In the genomic region with DNA sequence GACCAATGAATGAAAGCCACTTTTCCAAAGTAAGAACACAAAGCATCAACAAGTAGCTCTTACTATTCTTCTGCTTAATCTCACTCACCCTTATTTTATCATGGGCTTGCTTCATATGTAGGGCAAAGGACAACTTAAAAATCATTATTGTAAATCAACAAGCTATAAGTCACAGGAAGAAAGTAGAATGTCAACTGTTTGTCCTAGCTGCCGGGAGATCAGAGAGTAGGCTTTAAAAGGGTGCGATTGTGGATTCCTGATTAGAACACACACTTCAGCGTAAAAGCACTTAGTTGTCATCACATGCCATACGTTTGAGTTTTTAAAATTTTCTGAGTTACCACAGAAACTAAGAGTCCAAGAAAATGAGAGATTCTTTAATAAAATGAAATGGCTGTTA, we compare ENCODE assay signal across 23 cellular contexts. TPM values are rescaled to one million over a fixed set of nuclear protein-coding genes. Genes with fewer than 3 reads are reported as not detected.
DNase-seq lines count a peak whose midpoint lies in the region; ATAC-seq, FAIRE-seq and TF ChIP-seq lines count a peak whose summit lies in the region.
"Had no signal": no experiment of that assay in that cellular context is flagged by ENCODE, and none has a peak within 500 bp of the region (broad histone marks: within the 10 kb centered on the region; RNA-seq: fewer than 3 reads in every experiment).

No MANE protein-coding gene starts in this region.

- intact Hi-C loops in left ventricle myocardium superior (cut with micrococcal nuclease) (no loop called here), endothelial cell of umbilical vein (cut with micrococcal nuclease) (loop anchor here (2.0 kb wide), 2 partner anchors 23 to 29 kb away; no protein-coding TSS in a partner anchor), upper lobe of right lung (cut with DNase I) (no loop called here)
- intact Hi-C loops in activated CD8-positive, alpha-beta T cell treated with anti-CD3 and anti-CD28 coated beads for 36 hours (cut with micrococcal nuclease), result no loop called here

- peaks cover 57% of the 10 kb centered on the region for H3K4me1 Mint-ChIP-seq in nephron
- H3K4me1 Mint-ChIP-seq in activated CD8-positive, alpha-beta T cell treated with anti-CD3 and anti-CD28 coated beads for 36 hours (ENCODE audit: low read depth), result peaks cover 5% of the 10 kb centered on the region

- POLR2A ChIA-PET in endothelial cell of umbilical vein (lab: Charles Lee), result no interaction called here
- POLR2A ChIA-PET in activated CD8-positive, alpha-beta T cell treated with anti-CD3 and anti-CD28 coated beads for 36 hours (lab: Charles Lee), result no interaction called here

- no peak for ATAC-seq in left ventricle myocardium superior
- ATAC-seq in upper lobe of right lung, result no peak
- ATAC-seq in activated CD8-positive, alpha-beta T cell treated with anti-CD3 and anti-CD28 coated beads for 36 hours, result no peak
- ATAC-seq: A549, mucosa of descending colon, pancreas had no signal

- H3K4me1 ChIP-seq in right atrium auricular region, result peaks cover 0 to 48% of the 10 kb centered on the region in 2 donors
- peaks cover 61% of the 10 kb centered on the region for H3K4me1 ChIP-seq in endothelial cell of umbilical vein (ENCODE audit: control insufficient read depth, extremely low read depth, insufficient read depth, low read length)
- peaks cover 47% of the 10 kb centered on the region for H3K4me1 ChIP-seq in upper lobe of right lung
- peaks cover 30% of the 10 kb centered on the region for H3K4me1 ChIP-seq in suprapubic skin

- peak overlapping the region in 2 of 3 experiments; percentile 79 to 84 for H3K4me3 Mint-ChIP-seq in nephron
- no peak overlapping the region for H3K4me3 Mint-ChIP-seq in activated CD8-positive, alpha-beta T cell treated with anti-CD3 and anti-CD28 coated beads for 36 hours
- H3K4me3 Mint-ChIP-seq: CD14-positive monocyte, immature natural killer cell had no signal

- H3K79me2 ChIP-seq in endothelial cell of umbilical vein (ENCODE audit: control insufficient read depth, insufficient read depth, low read length), result peaks cover 81% of the 10 kb centered on the region

- H3K27ac Mint-ChIP-seq in nephron, result peak overlapping the region in 2 of 3 experiments; percentile 26 to 66
- no peak overlapping the region for H3K27ac Mint-ChIP-seq in activated CD8-positive, alpha-beta T cell treated with anti-CD3 and anti-CD28 coated beads for 36 hours
- H3K27ac Mint-ChIP-seq: CD14-positive monocyte, immature natural killer cell had no signal

- TF ChIP-seq POLR2A in endothelial cell of umbilical vein (IDR thresholded peaks at IDR 0.05; ENCODE audit: low read depth, low read length) (no peak), suprapubic skin (IDR thresholded peaks at IDR 0.05) (no peak)

- H3K27me3 Mint-ChIP-seq in nephron (ENCODE audit: low read depth), result no peaks in the 10 kb centered on the region
- H3K27me3 Mint-ChIP-seq in activated CD8-positive, alpha-beta T cell treated with anti-CD3 and anti-CD28 coated beads for 36 hours, result peaks cover 9% of the 10 kb centered on the region

- H3K4me3 ChIP-seq in right atrium auricular region, result peak overlapping the region; percentile 43 to 48
- peak overlapping the region; percentile 7 to 76 (median 10) for H3K4me3 ChIP-seq in endothelial cell of umbilical vein (replicated peaks in 1 of 3; ENCODE audit: insufficient read depth in 1 of 3, low read depth in 1 of 3, low read length in 3 of 3)
- H3K4me3 ChIP-seq in upper lobe of right lung, result peak overlapping the region; percentile 50
- no peak overlapping the region for H3K4me3 ChIP-seq in suprapubic skin
- H3K4me3 ChIP-seq: A549, colonic mucosa, mucosa of descending colon, SJCRH30 had no signal

- H3K27ac ChIP-seq in right atrium auricular region (peak overlapping the region; percentile 72 to 86), endothelial cell of umbilical vein (ENCODE audit: insufficient read depth, low read depth, low read length) (no peak overlapping the region), upper lobe of right lung (peak overlapping the region; percentile 71), suprapubic skin (no peak overlapping the region)
- H3K27ac ChIP-seq: A549, colonic mucosa, KMS-11, SJCRH30 had no signal

- CTCF ChIA-PET in endothelial cell of umbilical vein (lab: Charles Lee), result interaction anchor here (0.8 to 1.5 kb wide), 5 partner anchors 16 to 26 kb away, joined by 3 to 7 read pairs (median 5); no protein-coding TSS in a partner anchor
- CTCF ChIA-PET in activated CD8-positive, alpha-beta T cell treated with anti-CD3 and anti-CD28 coated beads for 36 hours (lab: Charles Lee), result interaction anchor here (1.0 to 1.2 kb wide), 3 partner anchors 16 to 35 kb away, joined by 3 to 5 read pairs (median 3); no protein-coding TSS in a partner anchor

- H3K36me3 ChIP-seq in right atrium auricular region, result no peaks in the 10 kb centered on the region
- H3K36me3 ChIP-seq in endothelial cell of umbilical vein (ENCODE audit: control insufficient read depth in 2 of 2, extremely low read depth in 1 of 2, insufficient read depth in 2 of 2, low read length in 2 of 2), result no peaks in the 10 kb centered on the region
- H3K36me3 ChIP-seq in upper lobe of right lung, result no peaks in the 10 kb centered on the region
- no peaks in the 10 kb centered on the region for H3K36me3 ChIP-seq in suprapubic skin
- H3K36me3 ChIP-seq: colonic mucosa, pancreas, SJCRH30 had no signal

- no peaks in the 10 kb centered on the region for H3K36me3 Mint-ChIP-seq in nephron (ENCODE audit: low read depth)
- no peaks in the 10 kb centered on the region for H3K36me3 Mint-ChIP-seq in activated CD8-positive, alpha-beta T cell treated with anti-CD3 and anti-CD28 coated beads for 36 hours (ENCODE audit: low read depth)
- H3K36me3 Mint-ChIP-seq: CD14-positive monocyte, immature natural killer cell had no signal

- no peak overlapping the region for H3K9ac ChIP-seq in endothelial cell of umbilical vein (replicated peaks; ENCODE audit: extremely low read depth, insufficient read depth, low read length)
- H3K9ac ChIP-seq: KMS-11 had no signal

- no peak overlapping the region for H2AFZ ChIP-seq in endothelial cell of umbilical vein (ENCODE audit: low read depth, low read length)

- no peak for TF ChIP-seq EP300 in suprapubic skin (IDR thresholded peaks at IDR 0.05)

- H3K9me3 ChIP-seq in right atrium auricular region (no peaks in the 10 kb centered on the region), endothelial cell of umbilical vein (replicated peaks; ENCODE audit: control insufficient read depth, insufficient read depth, low read length) (no peaks in the 10 kb centered on the region), upper lobe of right lung (no peaks in the 10 kb centered on the region), suprapubic skin (no peaks in the 10 kb centered on the region)
- H3K9me3 ChIP-seq: A549, colonic mucosa, mucosa of descending colon, pancreas, SJCRH30 had no signal

- no peaks in the 10 kb centered on the region for H3K9me3 Mint-ChIP-seq in nephron
- no peaks in the 10 kb centered on the region for H3K9me3 Mint-ChIP-seq in activated CD8-positive, alpha-beta T cell treated with anti-CD3 and anti-CD28 coated beads for 36 hours
- H3K9me3 Mint-ChIP-seq: CD14-positive monocyte, immature natural killer cell had no signal

- no peaks in the 10 kb centered on the region for H3K9me1 ChIP-seq in endothelial cell of umbilical vein (replicated peaks; ENCODE audit: control insufficient read depth, extremely low read depth, insufficient read depth, low read length)

- no peak for DNase-seq in right atrium auricular region (ENCODE audit: low spot score)
- no peak for DNase-seq in left ventricle myocardium superior
- DNase-seq in endothelial cell of umbilical vein (ENCODE audit: low read depth, low spot score), result peak; percentile 20
- no peak for DNase-seq in upper lobe of right lung
- no peak for DNase-seq in suprapubic skin (ENCODE audit: low spot score in 2 of 2)
- no peak for DNase-seq in cortex of kidney (lab: John Stamatoyannopoulos, UW)
- DNase-seq in activated CD8-positive, alpha-beta T cell treated with anti-CD3 and anti-CD28 coated beads for 36 hours, result no peak
- DNase-seq: activated CD4-positive, CD25-positive, alpha-beta regulatory T cell; colonic mucosa; DMS53; immature natural killer cell; mucosa of descending colon; NCI-H1105; NCI-H2107; NCI-H524 treated with DMSO at 0.1 percent for 48 hours; pancreas; SJCRH30; T-helper 2 cell had no signal

- TF ChIP-seq CTCF in right atrium auricular region (IDR thresholded peaks at IDR 0.05) (no peak), endothelial cell of umbilical vein (IDR thresholded peaks at IDR 0.05; ENCODE audit: extremely low read depth in 1 of 2, insufficient read depth in 1 of 2, low read depth in 1 of 2, low read length in 2 of 2) (no peak), nephron (IDR thresholded peaks at IDR 0.05; ENCODE audit: unreplicated experiment in 3 of 3) (no peak), upper lobe of right lung (IDR thresholded peaks at IDR 0.05) (no peak), suprapubic skin (IDR thresholded peaks at IDR 0.05) (no peak)
- TF ChIP-seq CTCF in activated CD8-positive, alpha-beta T cell treated with anti-CD3 and anti-CD28 coated beads for 36 hours (IDR thresholded peaks at IDR 0.05), result no peak

- H4K20me1 ChIP-seq in endothelial cell of umbilical vein (replicated peaks; ENCODE audit: control insufficient read depth, extremely low read depth, insufficient read depth, low read length), result no peaks in the 10 kb centered on the region

- H3K27me3 ChIP-seq in right atrium auricular region (no peaks in the 10 kb centered on the region), endothelial cell of umbilical vein (ENCODE audit: control insufficient read depth in 2 of 2, insufficient read depth in 2 of 2, low read length in 2 of 2) (no peaks in the 10 kb centered on the region), upper lobe of right lung (no peaks in the 10 kb centered on the region), suprapubic skin (no peaks in the 10 kb centered on the region)
- H3K27me3 ChIP-seq: colonic mucosa, pancreas, SJCRH30 had no signal

- peak overlapping the region; percentile 81 for H3K4me2 ChIP-seq in endothelial cell of umbilical vein (ENCODE audit: insufficient read depth, low read length)
- H3K4me2 ChIP-seq: A549, KMS-11 had no signal

- no peak for FAIRE-seq in endothelial cell of umbilical vein (lab: Jason Lieb, UNC)
- FAIRE-seq: A549, pancreas, urothelium cell line had no signal

- WGBS in suprapubic skin, result 68% methylated on average over 4 of the region's 4 CpGs

- no TSS peak for BruUV-seq in endothelial cell of umbilical vein (replicated peaks; lab: Mats Ljungman, UMichigan)

- dilution Hi-C loops in endothelial cell of umbilical vein (cut with MboI; ENCODE audit: extremely low pct_ligation_motif_present, low sequenced_read_pairs), result no loop called here

RNA-seq across cellular contexts. Expression of gene NHSL1, which starts 44.4 kb away (rescaled TPM):
- total RNA-seq in right atrium auricular region (10 to 100 TPM; 34.3 to 41.6 TPM), left ventricle myocardium superior (53.0 TPM), endothelial cell of umbilical vein (55.0 and 66.9 TPM in 2 replicates), upper lobe of right lung (69.5 TPM), suprapubic skin (100 to 1,000 TPM in 1 of 4 donors, 10 to 100 TPM in 3; 62.6 to 105 (median 79.8) TPM)
- 24.8 and 25.2 TPM in 2 replicates for polyA plus RNA-seq in endothelial cell of umbilical vein
- 23.5 and 25.5 TPM in 2 replicates for polyA plus RNA-seq in endothelial cell of umbilical vein (2011; cell fraction: cytosol; rRNA removed)
- 53.5 and 60.0 TPM in 2 replicates for polyA plus RNA-seq in endothelial cell of umbilical vein (2011; cell fraction: nucleus; rRNA removed)
- polyA plus RNA-seq in endothelial cell of umbilical vein (2012), result 35.2 and 36.6 TPM in 2 replicates
- polyA minus RNA-seq in endothelial cell of umbilical vein, result 107 and 133 TPM in 2 replicates
- polyA minus RNA-seq in endothelial cell of umbilical vein (2011; cell fraction: cytosol; rRNA and poly(A)+ RNA removed), result 5.1 TPM
- polyA minus RNA-seq in endothelial cell of umbilical vein (2011; cell fraction: nucleus; rRNA and poly(A)+ RNA removed), result 88.3 and 116 TPM in 2 replicates
- under 1 TPM; 0.18 to 0.49 TPM for total RNA-seq in activated CD8-positive, alpha-beta T cell treated with anti-CD3 and anti-CD28 coated beads for 36 hours

Comparison
In these comparisons a context has a peak if more than half of its experiments do, and no peak if none do; other contexts are left out.
1. H3K27ac ChIP-seq: peak in right atrium auricular region (2 of 2) and upper lobe of right lung (single experiment); none in endothelial cell of umbilical vein (single experiment) and suprapubic skin (single experiment).
2. RNA of gene NHSL1, which starts 44.4 kb away (total RNA-seq): 62.6 to 105 TPM in suprapubic skin, 69.5 TPM in upper lobe of right lung (single experiment), 55.0 to 66.9 TPM in endothelial cell of umbilical vein, 53.0 TPM in left ventricle myocardium superior (single experiment) and 34.3 to 41.6 TPM in right atrium auricular region; 0.18 to 0.49 TPM in activated CD8-positive, alpha-beta T cell treated with anti-CD3 and anti-CD28 coated beads for 36 hours; every median in the first group is over 10 times any median in the second.